Comparison of ENCODE assay signal across 8 cellular contexts in genomic region chr19:4669723-4670480, GRCh38. TPM values are rescaled to one million over a fixed set of nuclear protein-coding genes. Genes with fewer than 3 reads are reported as not detected.
DNase-seq lines count a peak whose midpoint lies in the region; ATAC-seq and TF ChIP-seq lines count a peak whose summit lies in the region.

MYDGF (minus strand) TSS chr19:4670342; CDS start chr19:4670334, 8 bp downstream.

- ATAC-seq in HG02840 (IDR thresholded peaks at IDR 0.05; ENCODE audit: low FRiP score, unreplicated experiment) (peak; percentile 87), T-helper 17 cell (peak; percentile 99), left ventricle myocardium superior (peak; percentile 98), psoas muscle (peak; percentile 92 to 98 (median 96))

- H3K27ac Mint-ChIP-seq in T-helper 17 cell, result peak within 1 kb of the TSS; percentile 75

- peaks cover 20% of the 10 kb centered on the region for H3K4me1 ChIP-seq in psoas muscle

- 0% methylated on average over 39 to 75 of the region's 75 CpGs for WGBS in psoas muscle, 3 donors

- H3K36me3 Mint-ChIP-seq in T-helper 17 cell (ENCODE audit: low read depth), result no peaks in the 10 kb centered on the region

- peaks cover 4 to 46% of the 10 kb centered on the region in 2 donors for H3K36me3 ChIP-seq in psoas muscle (ENCODE audit: insufficient read depth in 1 of 2, low read depth in 1 of 2)

- peak within 1 kb of the TSS; percentile 70 for H3K4me3 ChIP-seq in psoas muscle

- H3K27me3 ChIP-seq in psoas muscle (ENCODE audit: insufficient read depth in 3 of 3, low read length in 2 of 3), result no peaks in the 10 kb centered on the region

- peak; percentile 52 for DNase-seq in NCI-H187 treated with DMSO at 0.1 percent for 48 hours (lab: John Stamatoyannopoulos, UW)
- DNase-seq in T-helper 17 cell, result peak; percentile 91 to 95 (median 92)
- DNase-seq in amniotic stem cell (lab: John Stamatoyannopoulos, UW), result peak; percentile 77
- DNase-seq in left ventricle myocardium superior, result peak; percentile 97
- peak; percentile 95 to 98 for DNase-seq in psoas muscle
- DNase-seq in ureter (ENCODE audit: low spot score), result peak; percentile 92

- H3K27ac ChIP-seq in psoas muscle, result peak within 1 kb of the TSS; percentile 92

- intact Hi-C loops in left ventricle myocardium superior (cut with micrococcal nuclease), result no loop called here
- intact Hi-C loops in psoas muscle (cut with DNase I), result loop anchor here in 1 of 2 donors (10.0 kb wide), 1 partner anchor 115 kb away; no protein-coding TSS in a partner anchor

- H3K4me3 Mint-ChIP-seq in T-helper 17 cell, result peak within 1 kb of the TSS; percentile 91

- H3K9me3 ChIP-seq in T-helper 17 cell (ENCODE audit: control insufficient read depth, low read length, poor library complexity, severe bottlenecking) (no peaks in the 10 kb centered on the region), psoas muscle (no peaks in the 10 kb centered on the region)

- peak; percentile 83 for TF ChIP-seq POLR2A in GM10847 (IDR thresholded peaks at IDR 0.05; ENCODE audit: extremely low read depth, insufficient read length)

- no peak for TF ChIP-seq CTCF in psoas muscle (IDR thresholded peaks at IDR 0.05)

- peaks cover 8% of the 10 kb centered on the region for H3K4me1 Mint-ChIP-seq in T-helper 17 cell

- H3K27me3 Mint-ChIP-seq in T-helper 17 cell, result no peaks in the 10 kb centered on the region

RNA-seq across cellular contexts. Expression of gene MYDGF, which starts in this region (rescaled TPM):
- total RNA-seq in T-helper 17 cell, result 10 to 100 TPM; 33.9 to 37.9 TPM
- 27.0 TPM for total RNA-seq in left ventricle myocardium superior
- 10 to 100 TPM; 11.4 to 24.0 (median 19.1) TPM for total RNA-seq in psoas muscle
- 100 to 1,000 TPM in 1 of 3 donors, 10 to 100 TPM in 2; 23.9 to 164 (median 40.0) TPM for polyA plus RNA-seq in psoas muscle
- total RNA-seq in ureter, result 58.3 TPM

Comparison
In these comparisons a context has a peak if more than half of its experiments do, and no peak if none do; other contexts are left out.
1. Peak in every context shown above with its lines: DNase-seq, ATAC-seq, H3K4me3 ChIP-seq and H3K27ac ChIP-seq.